Comparison of ENCODE assay signal across 11 cellular contexts in genomic region chr17:58136669-58137279, GRCh38. TPM values are rescaled to one million over a fixed set of nuclear protein-coding genes. Genes with fewer than 3 reads are reported as not detected.
DNase-seq lines count a peak whose midpoint lies in the region; ATAC-seq, FAIRE-seq and TF ChIP-seq lines count a peak whose summit lies in the region.
"Had no signal": no experiment of that assay in that cellular context is flagged by ENCODE, and none has a peak within 500 bp of the region (broad histone marks: within the 10 kb centered on the region; RNA-seq: fewer than 3 reads in every experiment).

No MANE protein-coding gene starts in this region.

- H3K9me3 Mint-ChIP-seq in WTC11 (peaks cover 6% of the 10 kb centered on the region), glutamatergic neuron (ENCODE audit: unreplicated experiment) (peaks cover 3% of the 10 kb centered on the region)

- ATAC-seq in DND-41 (ENCODE audit: insufficient read depth, low read depth) (no peak), WTC11 (peak; percentile 87), HG03457 (IDR thresholded peaks at IDR 0.05; ENCODE audit: unreplicated experiment) (no peak)

- H3K36me3 Mint-ChIP-seq in WTC11 (no peaks in the 10 kb centered on the region), glutamatergic neuron (ENCODE audit: unreplicated experiment) (peaks cover 5% of the 10 kb centered on the region)

- H3K27me3 ChIP-seq in DND-41 (ENCODE audit: insufficient read depth, low read length, poor library complexity): peaks cover 14% of the 10 kb centered on the region

- POLR2A ChIA-PET in WTC11 (lab: Charles Lee): no interaction called here

- no peaks in the 10 kb centered on the region for H3K9me3 ChIP-seq in DND-41 (ENCODE audit: insufficient read depth, low read length, severe bottlenecking)

- no peaks in the 10 kb centered on the region for H3K36me3 ChIP-seq in DND-41 (ENCODE audit: insufficient read depth, low read length)

- TF ChIP-seq CTCF in DND-41 (IDR thresholded peaks at IDR 0.05; ENCODE audit: borderline replicate concordance, extremely low read depth, low read length, poor library complexity, severe bottlenecking): peak; percentile 17
- no peak for TF ChIP-seq CTCF in WTC11 (IDR thresholded peaks at IDR 0.05)
- TF ChIP-seq CTCF in glutamatergic neuron (IDR thresholded peaks at IDR 0.05; ENCODE audit: partially characterized antibody, unreplicated experiment): no peak

- H3K4me2 ChIP-seq in DND-41 (ENCODE audit: insufficient read depth, low read length): no peak overlapping the region

- DNase-seq in DND-41: no peak
- peak; percentile 62 for DNase-seq in HuH-7 (ENCODE audit: low spot score)
- peak; percentile 42 for DNase-seq in WTC11 (ENCODE audit: low spot score)
- peak; percentile 11 for DNase-seq in kidney tubule cell (ENCODE audit: low spot score)
- no peak for DNase-seq in GM19239 (ENCODE audit: insufficient read length, low spot score)
- DNase-seq in glutamatergic neuron: no peak
- DNase-seq in MV-4-11 (lab: John Stamatoyannopoulos, UW): no peak
- DNase-seq: activated effector memory CD4-positive, alpha-beta T cell treated with Interleukin-2 at 50 U/mL for 16 hours had no signal

- H3K4me1 ChIP-seq in DND-41 (ENCODE audit: insufficient read depth, low read length): no peaks in the 10 kb centered on the region

- no peak overlapping the region for H3K27ac ChIP-seq in DND-41 (ENCODE audit: low read length)

- H4K20me1 ChIP-seq in DND-41 (ENCODE audit: insufficient read depth, low read length): no peaks in the 10 kb centered on the region

- H3K9ac ChIP-seq in DND-41 (ENCODE audit: low read depth, low read length): no peak overlapping the region

- no peak overlapping the region for H3K4me3 Mint-ChIP-seq in WTC11
- no peak overlapping the region for H3K4me3 Mint-ChIP-seq in glutamatergic neuron (ENCODE audit: unreplicated experiment)

- CTCF ChIA-PET in WTC11 (lab: Charles Lee): interaction anchor here (0.6 to 1.6 kb wide), 8 partner anchors 11 to 279 kb away, joined by 3 to 9 read pairs (median 4); no protein-coding TSS in a partner anchor

- no peak overlapping the region for H2AFZ ChIP-seq in DND-41 (ENCODE audit: low read depth, low read length)

- H3K27me3 Mint-ChIP-seq in WTC11 (ENCODE audit: low read depth) (peaks cover 24% of the 10 kb centered on the region), glutamatergic neuron (ENCODE audit: unreplicated experiment) (no peaks in the 10 kb centered on the region)

- H3K27ac Mint-ChIP-seq in WTC11 (no peak overlapping the region), glutamatergic neuron (ENCODE audit: unreplicated experiment) (no peak overlapping the region)

- no peak for FAIRE-seq in GM19239 (lab: Jason Lieb, UNC)

- H3K4me1 Mint-ChIP-seq in WTC11: peaks cover 5% of the 10 kb centered on the region; the same call in 1 of the 2 replicates
- H3K4me1 Mint-ChIP-seq in glutamatergic neuron (ENCODE audit: low read depth, unreplicated experiment): no peaks in the 10 kb centered on the region

- H3K4me3 ChIP-seq in DND-41 (ENCODE audit: low read depth in 1 of 2, low read length in 2 of 2): no peak overlapping the region

- H3K79me2 ChIP-seq in DND-41 (ENCODE audit: insufficient read depth, low read length): no peaks in the 10 kb centered on the region

TF ChIP-seq in WTC11, 78 proteins besides CTCF, POLR2A, EP300 and RAD21:
- TF ChIP-seq TEAD1 (CRISPR knock-in tag; IDR thresholded peaks at IDR 0.05): no peak

RNA-seq across cellular contexts. Expression of gene OR4D1, which starts 11.4 kb away (rescaled TPM):
- total RNA-seq in WTC11 (2021) (0.17 to 0.41 TPM (median 0.39 TPM) in 3 replicates), glutamatergic neuron (ENCODE audit: unreplicated experiment) (not detected)
- total RNA-seq: myocyte had no signal

RNA-seq across cellular contexts. Expression of gene OR4D2, which starts 30.0 kb away (rescaled TPM):
- total RNA-seq in WTC11 (2021) (not detected in 3 replicates), glutamatergic neuron (ENCODE audit: unreplicated experiment) (not detected)
- total RNA-seq: myocyte; T-helper 2 cell treated with Interferon-gamma antibody and Interleukin-4, amounts not matched to agents 100 ng/mL and 5 ng/mL, for 36 hours had no signal

RNA-seq across cellular contexts. Expression of gene DYNLL2, which starts 53.6 kb away (rescaled TPM):
- 32.1 to 34.6 TPM (median 32.2 TPM) in 3 replicates for total RNA-seq in WTC11 (2021)
- total RNA-seq in glutamatergic neuron (ENCODE audit: unreplicated experiment): 80.4 TPM

RNA-seq across cellular contexts. Expression of gene EPX, which starts 55.8 kb away (rescaled TPM):
- total RNA-seq in WTC11 (2021) (not detected in 3 replicates), glutamatergic neuron (ENCODE audit: unreplicated experiment) (not detected)
- total RNA-seq: myocyte; T-helper 2 cell treated with Interferon-gamma antibody and Interleukin-4, amounts not matched to agents 100 ng/mL and 5 ng/mL, for 36 hours had no signal

Comparison
In these comparisons a context has a peak if more than half of its experiments do, and no peak if none do; other contexts are left out.
1. DNase-seq: peak in HuH-7 (single experiment), WTC11 (single experiment) and kidney tubule cell (single experiment); none in DND-41 (single experiment), GM19239 (single experiment), glutamatergic neuron (single experiment) and MV-4-11 (single experiment).